ENCODE assay signal across 8 cellular contexts in the genomic region with DNA sequence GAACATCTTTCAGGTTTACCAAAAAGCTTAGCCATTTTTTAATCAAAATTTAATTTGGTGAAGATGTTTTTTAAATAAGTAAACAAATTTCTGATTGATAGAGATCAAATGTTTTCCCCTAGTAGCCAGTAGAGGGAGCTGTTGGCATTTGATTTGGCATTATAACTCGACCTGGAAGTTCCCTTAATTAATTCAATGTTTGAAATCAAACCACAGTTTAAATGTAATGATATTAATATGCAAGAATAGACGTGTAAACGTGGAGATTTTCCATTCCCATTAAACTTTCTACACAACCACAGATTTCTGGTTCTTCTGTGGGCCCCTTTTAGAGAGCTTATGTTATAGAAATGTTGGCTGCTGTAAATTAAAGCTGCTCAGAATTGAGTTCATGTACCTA.
DNase-seq lines count a peak whose midpoint lies in the region; ATAC-seq and TF ChIP-seq lines count a peak whose summit lies in the region.

No MANE protein-coding gene starts in this region.

- no peak overlapping the region for H2AK5ac ChIP-seq in H9 (ENCODE audit: insufficient read length, low read length)

- TF ChIP-seq CTCF in BJ (IDR thresholded peaks at IDR 0.05; ENCODE audit: insufficient read depth, low read depth, low read length), result peak; percentile 56
- peak; percentile 95 for TF ChIP-seq CTCF in H9 (conservative IDR thresholded peaks at IDR 0.05)
- peak; percentile 68 for TF ChIP-seq CTCF in colonic mucosa (IDR thresholded peaks at IDR 0.05)
- peak; percentile 33 for TF ChIP-seq CTCF in lung (IDR thresholded peaks at IDR 0.05; ENCODE audit: control extremely low read depth, extremely low read depth)

- H2BK120ac ChIP-seq in H9 (ENCODE audit: low read depth, low read length, poor library complexity, severe bottlenecking), result no peak overlapping the region

- H4K91ac ChIP-seq in H9 (ENCODE audit: insufficient read length, low read depth, low read length), result no peak overlapping the region

- POLR2A ChIA-PET in BJ (lab: Charles Lee), result no interaction called here

- no peak overlapping the region for H3T11ph ChIP-seq in H9 (ENCODE audit: low read length)

- no peak overlapping the region for H3K23ac ChIP-seq in H9 (ENCODE audit: insufficient read length, low read depth, low read length)

- no peak overlapping the region for H3K27ac Mint-ChIP-seq in H9

- no peak overlapping the region for H4K5ac ChIP-seq in H9 (ENCODE audit: insufficient read length, low read depth, low read length)

- no peak for DNase-seq in BJ (ENCODE audit: low read depth)
- no peak for DNase-seq in H9
- peak; percentile 81 for DNase-seq in NCI-H748 treated with DMSO at 0.1 percent for 48 hours (lab: John Stamatoyannopoulos, UW)
- peak; percentile 19 for DNase-seq in colonic mucosa
- DNase-seq in lung (ENCODE audit: low spot score), result no peak

- no peak overlapping the region for H3K18ac ChIP-seq in H9 (ENCODE audit: insufficient read length, low read depth, low read length)

- H3K36me3 ChIP-seq in BJ (ENCODE audit: control insufficient read depth, insufficient read depth, low read length) (no peaks in the 10 kb centered on the region), colonic mucosa (no peaks in the 10 kb centered on the region), lung (ENCODE audit: control insufficient read depth in 2 of 2, insufficient read depth in 2 of 2, low read length in 2 of 2) (no peaks in the 10 kb centered on the region)

- no peak overlapping the region for H2BK15ac ChIP-seq in H9 (ENCODE audit: low read depth, low read length)

- H3K9ac ChIP-seq in H9 (ENCODE audit: extremely low read depth, insufficient read length, low read length) (no peak overlapping the region), colonic mucosa (ENCODE audit: low read depth in 2 of 2, low read length in 2 of 2) (no peak overlapping the region)

- H3K4me3 Mint-ChIP-seq in H9, result no peak overlapping the region

- H3K56ac ChIP-seq in H9 (ENCODE audit: insufficient read length, low read depth, low read length), result no peak overlapping the region

- H4K8ac ChIP-seq in H9 (replicated peaks; ENCODE audit: insufficient read length, low read depth, low read length), result no peak overlapping the region

- no peak overlapping the region for H2BK20ac ChIP-seq in H9 (ENCODE audit: low read depth, low read length, poor library complexity, severe bottlenecking)

- no peak overlapping the region for H2BK5ac ChIP-seq in H9 (ENCODE audit: insufficient read length, low read length)

- H3K4ac ChIP-seq in H9 (ENCODE audit: low read depth, low read length), result no peak overlapping the region

- no peak overlapping the region for H3K4me3 ChIP-seq in BJ (ENCODE audit: low read depth, low read length)
- no peak overlapping the region for H3K4me3 ChIP-seq in colonic mucosa
- H3K4me3 ChIP-seq in lung, result no peak overlapping the region

- no peak overlapping the region for H3K14ac ChIP-seq in H9 (ENCODE audit: insufficient read depth, low read length)

- no peaks in the 10 kb centered on the region for H3K9me3 ChIP-seq in H9 (ENCODE audit: control insufficient read depth, low read depth, low read length)
- H3K9me3 ChIP-seq in colonic mucosa, result no peaks in the 10 kb centered on the region
- no peaks in the 10 kb centered on the region for H3K9me3 ChIP-seq in lung (ENCODE audit: control insufficient read depth in 2 of 2, insufficient read depth in 1 of 2, low read length in 1 of 2)

- CTCF ChIA-PET in BJ (lab: Yijun Ruan, JAX), result interaction anchor here (0.9 to 4.1 kb wide), 18 partner anchors 9 to 1007 kb away, joined by 3 to 58 read pairs (median 4); no protein-coding TSS in a partner anchor

- no peaks in the 10 kb centered on the region for H4K20me1 ChIP-seq in H9 (ENCODE audit: control insufficient read depth, insufficient read depth, insufficient read length)

- H3K4me1 ChIP-seq in H9 (ENCODE audit: insufficient read depth, low read length), result peaks cover 10% of the 10 kb centered on the region
- H3K4me1 ChIP-seq in colonic mucosa, result no peaks in the 10 kb centered on the region
- H3K4me1 ChIP-seq in lung (ENCODE audit: control insufficient read depth in 2 of 2, insufficient read depth in 2 of 2, low read length in 2 of 2), result peaks cover 0 to 8% of the 10 kb centered on the region in 2 donors

- H3K4me2 ChIP-seq in H9 (ENCODE audit: insufficient read depth, insufficient read length, low read length), result no peak overlapping the region

- H3K27me3 ChIP-seq in BJ (ENCODE audit: control insufficient read depth, insufficient read depth, low read length) (no peaks in the 10 kb centered on the region; the same call in 1 of the 2 replicates), H9 (ENCODE audit: insufficient read depth, low read length) (no peaks in the 10 kb centered on the region), colonic mucosa (no peaks in the 10 kb centered on the region), lung (ENCODE audit: control insufficient read depth, insufficient read depth) (no peaks in the 10 kb centered on the region)

- H3K27ac ChIP-seq in H9 (ENCODE audit: insufficient read length, low read depth, low read length), result no peak overlapping the region
- no peak overlapping the region for H3K27ac ChIP-seq in colonic mucosa
- no peak overlapping the region for H3K27ac ChIP-seq in lung (ENCODE audit: low read depth in 1 of 2, low read length in 1 of 2)

- H3K36me3 Mint-ChIP-seq in H9 (ENCODE audit: insufficient read depth in 1 of 3, low read depth in 3 of 3), result no peaks in the 10 kb centered on the region

- WGBS in H9 (ENCODE audit: extremely low coverage, insufficient read length, low lambda C conversion rate), result no CpG with 5 or more reads among the region's 3 CpGs
- 0% methylated on average over 3 of the region's 3 CpGs for WGBS in lung, 2 donors

- H3K79me2 ChIP-seq in H9 (ENCODE audit: insufficient read depth, low read length), result no peaks in the 10 kb centered on the region

- ATAC-seq in lung (ENCODE audit: insufficient read depth, low FRiP score) (no peak), HG02938 (IDR thresholded peaks at IDR 0.05; ENCODE audit: unreplicated experiment) (no peak), GM21528 (IDR thresholded peaks at IDR 0.05; ENCODE audit: low FRiP score, unreplicated experiment) (no peak), GM21423 (IDR thresholded peaks at IDR 0.05; ENCODE audit: unreplicated experiment) (no peak)

- intact Hi-C loops in colonic mucosa (cut with DNase I), result loop anchor here (2.0 to 5.0 kb wide), 2 partner anchors 927 to 1000 kb away; no protein-coding TSS in a partner anchor

- H3K4me1 Mint-ChIP-seq in H9, result peaks cover 34 to 39% of the 10 kb centered on the region in 2 experiments

- no peaks in the 10 kb centered on the region for H3K79me1 ChIP-seq in H9 (ENCODE audit: insufficient read depth, low read depth, low read length, poor library complexity, severe bottlenecking)

- no peaks in the 10 kb centered on the region for H3K9me3 Mint-ChIP-seq in H9

- no peaks in the 10 kb centered on the region for H3K27me3 Mint-ChIP-seq in H9 (ENCODE audit: low read depth)

- no peak overlapping the region for H2AFZ ChIP-seq in H9 (ENCODE audit: low read length)

- no peaks in the 10 kb centered on the region for H3K23me2 ChIP-seq in H9 (ENCODE audit: insufficient read length, low read depth, low read length, poor library complexity, severe bottlenecking)

- no peak overlapping the region for H2BK12ac ChIP-seq in H9 (ENCODE audit: insufficient read length, low read depth, low read length)

Comparison
In these comparisons a context has a peak if more than half of its experiments do, and no peak if none do; other contexts are left out.
1. DNase-seq: peak in NCI-H748 treated with DMSO at 0.1 percent for 48 hours (single experiment) and colonic mucosa (single experiment); none in BJ (single experiment), H9 (single experiment) and lung (single experiment).
2. CTCF ChIP-seq: peak in every context shown above with its lines; median percentile 95 in H9; 68 in colonic mucosa; 56 in BJ; 33 in lung.